In the genomic region with DNA sequence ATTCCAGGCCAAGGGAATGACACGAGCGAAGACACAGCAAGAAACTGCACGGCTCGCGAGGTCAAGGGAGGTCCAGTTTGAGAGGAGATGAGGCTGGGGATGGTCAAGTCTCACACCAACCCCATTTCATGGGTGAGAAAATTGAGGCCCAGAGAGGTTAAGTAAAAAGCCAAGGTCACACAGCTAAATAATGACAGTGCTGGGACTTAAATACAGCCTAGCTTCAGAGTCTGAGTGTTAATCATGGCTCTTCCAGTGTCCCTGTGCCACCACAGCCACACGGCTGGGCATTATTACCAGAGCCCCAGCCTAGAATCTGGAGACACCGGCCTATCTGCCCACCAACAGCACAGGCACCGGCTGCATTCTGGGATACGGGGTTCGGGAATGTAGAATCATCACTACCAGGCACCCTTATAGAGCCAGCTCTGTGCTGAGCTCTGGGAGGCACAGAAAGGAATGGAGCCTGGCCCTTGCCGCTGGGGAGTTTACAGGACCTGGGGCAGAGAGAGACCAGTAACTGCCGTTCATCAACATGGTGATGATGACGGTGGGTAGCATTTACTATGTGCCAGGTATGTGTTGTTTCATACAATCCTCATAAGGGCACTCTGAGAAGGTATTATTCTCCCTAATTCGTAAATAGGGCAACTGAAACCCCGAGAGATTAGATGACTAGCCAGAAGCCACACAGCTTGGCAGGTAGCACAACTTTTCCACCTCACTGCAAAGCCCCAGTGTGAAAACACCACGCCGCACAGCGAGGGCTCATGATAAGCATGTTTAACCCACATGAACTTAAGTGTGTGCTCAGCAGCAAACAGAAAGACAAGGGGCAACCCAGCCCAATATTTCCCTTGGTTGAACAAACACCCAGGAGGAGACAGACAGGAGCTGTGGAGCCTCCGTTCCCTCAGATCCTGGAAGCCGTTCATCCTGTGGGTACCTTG, we compare ENCODE assay signal across 1 cellular context.
TF ChIP-seq lines count a peak whose summit lies in the region.

No MANE protein-coding gene starts in this region.

TF ChIP-seq in K562, 482 proteins besides CTCF, POLR2A, EP300 and RAD21 (continued from another document):
- TF ChIP-seq, protein P1, sequence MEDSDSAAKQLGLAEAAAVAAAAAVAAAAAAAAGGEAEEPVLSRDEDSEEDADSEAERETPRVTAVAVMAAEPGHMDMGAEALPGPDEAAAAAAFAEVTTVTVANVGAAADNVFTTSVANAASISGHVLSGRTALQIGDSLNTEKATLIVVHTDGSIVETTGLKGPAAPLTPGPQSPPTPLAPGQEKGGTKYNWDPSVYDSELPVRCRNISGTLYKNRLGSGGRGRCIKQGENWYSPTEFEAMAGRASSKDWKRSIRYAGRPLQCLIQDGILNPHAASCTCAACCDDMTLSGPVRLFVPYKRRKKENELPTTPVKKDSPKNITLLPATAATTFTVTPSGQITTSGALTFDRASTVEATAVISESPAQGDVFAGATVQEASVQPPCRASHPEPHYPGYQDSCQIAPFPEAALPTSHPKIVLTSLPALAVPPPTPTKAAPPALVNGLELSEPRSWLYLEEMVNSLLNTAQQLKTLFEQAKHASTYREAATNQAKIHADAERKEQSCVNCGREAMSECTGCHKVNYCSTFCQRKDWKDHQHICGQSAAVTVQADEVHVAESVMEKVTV (CRISPR knock-in tag; IDR thresholded peaks at IDR 0.05): no peak
- TF ChIP-seq PTBP1 (IDR thresholded peaks at IDR 0.05; ENCODE audit: low read depth, low read length) (0 out of 2 replicates have a peak, but pooled peaks have one; percentile 34), KLF1 (tag; IDR thresholded peaks at IDR 0.05) (no peak)
TF ChIP-seq in K562: peak in this region for 6.
